ENCODE assay signal across 1 cellular context in the genomic region with DNA sequence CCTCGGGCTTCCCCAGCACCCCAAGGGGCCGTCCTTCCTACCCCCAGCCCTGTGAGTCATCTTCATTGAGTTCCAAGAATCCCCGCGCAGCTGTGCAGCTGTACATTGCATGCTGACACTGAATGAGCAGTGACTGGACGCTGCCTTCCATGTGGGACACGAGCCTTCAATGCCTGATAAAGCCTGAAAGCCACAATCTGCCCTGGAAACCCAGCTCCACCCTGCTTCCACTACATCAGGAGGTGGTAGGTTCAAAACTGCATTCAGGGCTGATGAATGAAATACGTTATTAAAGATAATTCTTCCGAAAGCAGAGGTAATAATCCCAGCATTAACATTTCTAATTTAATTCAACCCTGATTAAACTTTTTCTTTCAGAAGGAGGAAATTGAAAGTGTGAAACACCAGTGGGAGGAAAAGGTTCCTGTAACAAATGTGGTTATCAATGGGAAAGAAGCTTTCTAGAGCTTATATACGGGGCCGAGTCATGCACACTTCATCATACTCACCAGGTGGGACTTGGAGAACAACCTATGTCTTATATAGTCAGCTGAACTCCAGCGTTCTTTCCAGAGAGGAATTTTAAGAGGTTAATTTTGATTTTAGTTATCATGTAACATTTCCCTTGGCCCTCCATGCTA.
A peak's percentile ranks its signal among the peaks of the same experiment; 100 is the strongest.
TF ChIP-seq lines count a peak whose summit lies in the region.

No MANE protein-coding gene starts in this region.

TF ChIP-seq in GM12878, 131 proteins besides CTCF, POLR2A, EP300 and RAD21 (continued from another document):
- TF ChIP-seq, protein P1, sequence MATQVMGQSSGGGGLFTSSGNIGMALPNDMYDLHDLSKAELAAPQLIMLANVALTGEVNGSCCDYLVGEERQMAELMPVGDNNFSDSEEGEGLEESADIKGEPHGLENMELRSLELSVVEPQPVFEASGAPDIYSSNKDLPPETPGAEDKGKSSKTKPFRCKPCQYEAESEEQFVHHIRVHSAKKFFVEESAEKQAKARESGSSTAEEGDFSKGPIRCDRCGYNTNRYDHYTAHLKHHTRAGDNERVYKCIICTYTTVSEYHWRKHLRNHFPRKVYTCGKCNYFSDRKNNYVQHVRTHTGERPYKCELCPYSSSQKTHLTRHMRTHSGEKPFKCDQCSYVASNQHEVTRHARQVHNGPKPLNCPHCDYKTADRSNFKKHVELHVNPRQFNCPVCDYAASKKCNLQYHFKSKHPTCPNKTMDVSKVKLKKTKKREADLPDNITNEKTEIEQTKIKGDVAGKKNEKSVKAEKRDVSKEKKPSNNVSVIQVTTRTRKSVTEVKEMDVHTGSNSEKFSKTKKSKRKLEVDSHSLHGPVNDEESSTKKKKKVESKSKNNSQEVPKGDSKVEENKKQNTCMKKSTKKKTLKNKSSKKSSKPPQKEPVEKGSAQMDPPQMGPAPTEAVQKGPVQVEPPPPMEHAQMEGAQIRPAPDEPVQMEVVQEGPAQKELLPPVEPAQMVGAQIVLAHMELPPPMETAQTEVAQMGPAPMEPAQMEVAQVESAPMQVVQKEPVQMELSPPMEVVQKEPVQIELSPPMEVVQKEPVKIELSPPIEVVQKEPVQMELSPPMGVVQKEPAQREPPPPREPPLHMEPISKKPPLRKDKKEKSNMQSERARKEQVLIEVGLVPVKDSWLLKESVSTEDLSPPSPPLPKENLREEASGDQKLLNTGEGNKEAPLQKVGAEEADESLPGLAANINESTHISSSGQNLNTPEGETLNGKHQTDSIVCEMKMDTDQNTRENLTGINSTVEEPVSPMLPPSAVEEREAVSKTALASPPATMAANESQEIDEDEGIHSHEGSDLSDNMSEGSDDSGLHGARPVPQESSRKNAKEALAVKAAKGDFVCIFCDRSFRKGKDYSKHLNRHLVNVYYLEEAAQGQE (IDR thresholded peaks at IDR 0.05; ENCODE audit: low read depth, low read length), result no peak
- TF ChIP-seq, protein P2, sequence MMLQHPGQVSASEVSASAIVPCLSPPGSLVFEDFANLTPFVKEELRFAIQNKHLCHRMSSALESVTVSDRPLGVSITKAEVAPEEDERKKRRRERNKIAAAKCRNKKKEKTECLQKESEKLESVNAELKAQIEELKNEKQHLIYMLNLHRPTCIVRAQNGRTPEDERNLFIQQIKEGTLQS (IDR thresholded peaks at IDR 0.05; ENCODE audit: borderline replicate concordance, extremely low read depth, low read depth, low read length), result no peak
- TF ChIP-seq CBFB (IDR thresholded peaks at IDR 0.05; ENCODE audit: low read depth) (no peak), TCF12 (IDR thresholded peaks at IDR 0.05; ENCODE audit: low read depth, low read length) (0 out of 2 replicates have a peak, but pooled peaks have one; percentile 47), CREB1 (IDR thresholded peaks at IDR 0.05; ENCODE audit: low read depth) (no peak), NR2F1 (conservative IDR thresholded peaks at IDR 0.05) (no peak)
- TF ChIP-seq, protein P3, sequence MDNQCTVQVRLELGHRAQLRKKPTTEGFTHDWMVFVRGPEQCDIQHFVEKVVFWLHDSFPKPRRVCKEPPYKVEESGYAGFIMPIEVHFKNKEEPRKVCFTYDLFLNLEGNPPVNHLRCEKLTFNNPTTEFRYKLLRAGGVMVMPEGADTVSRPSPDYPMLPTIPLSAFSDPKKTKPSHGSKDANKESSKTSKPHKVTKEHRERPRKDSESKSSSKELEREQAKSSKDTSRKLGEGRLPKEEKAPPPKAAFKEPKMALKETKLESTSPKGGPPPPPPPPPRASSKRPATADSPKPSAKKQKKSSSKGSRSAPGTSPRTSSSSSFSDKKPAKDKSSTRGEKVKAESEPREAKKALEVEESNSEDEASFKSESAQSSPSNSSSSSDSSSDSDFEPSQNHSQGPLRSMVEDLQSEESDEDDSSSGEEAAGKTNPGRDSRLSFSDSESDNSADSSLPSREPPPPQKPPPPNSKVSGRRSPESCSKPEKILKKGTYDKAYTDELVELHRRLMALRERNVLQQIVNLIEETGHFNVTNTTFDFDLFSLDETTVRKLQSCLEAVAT (IDR thresholded peaks at IDR 0.05), result no peak
- TF ChIP-seq, protein P4, sequence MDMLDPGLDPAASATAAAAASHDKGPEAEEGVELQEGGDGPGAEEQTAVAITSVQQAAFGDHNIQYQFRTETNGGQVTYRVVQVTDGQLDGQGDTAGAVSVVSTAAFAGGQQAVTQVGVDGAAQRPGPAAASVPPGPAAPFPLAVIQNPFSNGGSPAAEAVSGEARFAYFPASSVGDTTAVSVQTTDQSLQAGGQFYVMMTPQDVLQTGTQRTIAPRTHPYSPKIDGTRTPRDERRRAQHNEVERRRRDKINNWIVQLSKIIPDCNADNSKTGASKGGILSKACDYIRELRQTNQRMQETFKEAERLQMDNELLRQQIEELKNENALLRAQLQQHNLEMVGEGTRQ (IDR thresholded peaks at IDR 0.05; ENCODE audit: borderline replicate concordance, low read depth, low read length), result no peak
